ENCODE assay signal across 6 cellular contexts in the genomic region with DNA sequence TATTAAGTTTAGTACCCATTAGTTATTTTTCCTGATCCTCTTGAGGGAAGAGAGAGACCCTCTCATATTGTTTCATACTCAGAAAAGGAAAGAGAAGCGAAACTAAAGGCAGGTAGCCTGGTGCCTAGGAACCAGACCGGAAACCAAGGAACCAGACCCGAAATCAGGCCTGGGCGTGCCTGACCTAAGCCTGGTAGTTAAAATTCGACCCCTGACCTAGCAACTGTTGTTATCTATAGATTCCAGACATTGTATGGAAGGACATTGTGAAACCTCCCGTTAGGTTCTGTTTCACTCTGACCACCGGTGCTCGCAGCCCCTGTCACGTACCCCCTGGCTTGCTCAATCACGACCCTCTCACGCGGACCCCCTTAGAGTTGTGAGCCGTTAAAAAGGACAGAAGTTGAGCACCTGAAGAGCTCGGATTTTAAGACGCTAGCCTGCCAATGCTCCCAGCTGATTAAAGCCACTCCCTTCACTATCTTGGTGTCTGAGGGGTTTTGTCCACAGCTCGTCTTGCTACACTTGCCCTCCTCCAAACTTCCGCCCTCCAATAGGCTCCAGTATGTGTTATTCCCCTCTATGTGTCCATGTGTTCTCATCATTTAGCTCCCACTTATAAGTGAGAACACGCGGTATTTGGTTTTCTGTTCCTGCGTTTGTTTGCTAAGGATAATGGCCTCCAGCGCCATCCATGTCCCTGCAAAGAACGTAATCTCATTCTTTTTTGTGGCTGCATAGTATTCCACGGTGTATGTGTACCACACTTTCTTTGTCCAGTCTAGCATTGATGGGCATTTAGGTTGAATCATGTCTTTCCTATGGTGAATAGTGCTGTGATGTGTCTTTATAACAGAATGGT. TPM values are rescaled to one million over a fixed set of nuclear protein-coding genes. Genes with fewer than 3 reads are reported as not detected.
"Had no signal": no experiment of that assay in that cellular context is flagged by ENCODE, and none has a peak within 500 bp of the region (broad histone marks: within the 10 kb centered on the region; RNA-seq: fewer than 3 reads in every experiment).

No MANE protein-coding gene starts in this region.

RNA-seq across cellular contexts. Expression of a gene that starts 26.7 kb away (rescaled TPM):
- total RNA-seq: bronchial epithelial cell, foreskin keratinocyte had no signal
- polyA plus RNA-seq: foreskin keratinocyte had no signal

RNA-seq across cellular contexts. Expression of a gene that starts 56.1 kb away (rescaled TPM):
- total RNA-seq: bronchial epithelial cell, endodermal cell, foreskin keratinocyte, kidney epithelial cell, renal cortical epithelial cell had no signal
- polyA plus RNA-seq: foreskin keratinocyte, neural cell had no signal
